Comparison of ENCODE assay signal across 13 cellular contexts in the genomic region with DNA sequence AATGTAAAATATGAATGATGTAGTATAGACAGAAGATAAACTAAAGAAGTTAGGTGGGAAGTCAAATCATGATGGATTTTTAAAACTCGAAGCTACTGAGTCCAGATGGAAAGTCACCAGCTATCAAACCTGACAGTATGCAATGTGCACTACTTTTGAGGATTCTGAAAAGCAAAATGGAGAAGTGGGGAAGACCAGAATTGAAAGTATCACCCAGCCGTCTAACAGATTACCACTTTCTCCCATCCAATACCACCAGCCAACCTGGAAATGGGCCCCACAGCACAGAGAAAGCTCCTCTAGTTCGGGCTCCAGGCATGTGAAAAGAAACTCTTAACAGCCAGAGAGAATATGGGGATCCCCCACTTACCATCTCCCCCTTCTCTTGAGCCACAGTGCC.
DNase-seq lines count a peak whose midpoint lies in the region; ATAC-seq and TF ChIP-seq lines count a peak whose summit lies in the region.
"Had no signal": no experiment of that assay in that cellular context is flagged by ENCODE, and none has a peak within 500 bp of the region (broad histone marks: within the 10 kb centered on the region; RNA-seq: fewer than 3 reads in every experiment).

No MANE protein-coding gene starts in this region.

- TF ChIP-seq CTCF in Loucy (conservative IDR thresholded peaks at IDR 0.05; ENCODE audit: low read length) = no peak
- TF ChIP-seq CTCF in GM13977 (IDR thresholded peaks at IDR 0.05; ENCODE audit: extremely low read depth, insufficient read depth, missing control alignments) = no peak

- ATAC-seq in activated naive CD4-positive, alpha-beta T cell treated with anti-CD3 and anti-CD28 coated beads, Interleukin-2, amount 50 U/mL, for 72 hours = no peak
- peak in 1 of 2 donors; percentile 42 for ATAC-seq in stimulated activated naive B cell treated with anti-CD40 and anti-IgM and Interleukin-4, amounts not matched to agents 10 μg/mL and 1 μg/mL and 100 μg/mL, for 72 hours (replicated peaks)
- no peak for ATAC-seq in GM18511 (IDR thresholded peaks at IDR 0.05; ENCODE audit: unreplicated experiment)
- ATAC-seq: gastrocnemius medialis, left colon had no signal

- peaks cover 64% of the 10 kb centered on the region for H3K4me1 Mint-ChIP-seq in activated naive CD4-positive, alpha-beta T cell treated with anti-CD3 and anti-CD28 coated beads, Interleukin-2, amount 50 U/mL, for 24 hours
- peaks cover 10 to 13% of the 10 kb centered on the region in 2 donors for H3K4me1 Mint-ChIP-seq in stimulated activated naive B cell treated with anti-CD40 and anti-IgM and Interleukin-4, amounts not matched to agents 10 μg/mL and 1 μg/mL and 100 μg/mL, for 72 hours

- peaks cover 4% of the 10 kb centered on the region for H3K4me1 ChIP-seq in Loucy (ENCODE audit: insufficient read depth, low read length, poor library complexity, severe bottlenecking)
- H3K4me1 ChIP-seq: gastrocnemius medialis had no signal

- peak overlapping the region; percentile 84 for H3K27ac Mint-ChIP-seq in activated naive CD4-positive, alpha-beta T cell treated with anti-CD3 and anti-CD28 coated beads, Interleukin-2, amount 50 U/mL, for 24 hours
- H3K27ac Mint-ChIP-seq in activated naive CD4-positive, alpha-beta T cell treated with anti-CD3 and anti-CD28 coated beads, Interleukin-2, amount 50 U/mL, for 72 hours = peak overlapping the region; percentile 66 to 67
- H3K27ac Mint-ChIP-seq in stimulated activated naive B cell treated with anti-CD40 and anti-IgM and Interleukin-4, amounts not matched to agents 10 μg/mL and 1 μg/mL and 100 μg/mL, for 72 hours = no peak overlapping the region

- no peaks in the 10 kb centered on the region for H3K36me3 Mint-ChIP-seq in activated naive CD4-positive, alpha-beta T cell treated with anti-CD3 and anti-CD28 coated beads, Interleukin-2, amount 50 U/mL, for 24 hours
- H3K36me3 Mint-ChIP-seq in activated naive CD4-positive, alpha-beta T cell treated with anti-CD3 and anti-CD28 coated beads, Interleukin-2, amount 50 U/mL, for 72 hours = no peaks in the 10 kb centered on the region
- no peaks in the 10 kb centered on the region for H3K36me3 Mint-ChIP-seq in stimulated activated naive B cell treated with anti-CD40 and anti-IgM and Interleukin-4, amounts not matched to agents 10 μg/mL and 1 μg/mL and 100 μg/mL, for 72 hours

- no peaks in the 10 kb centered on the region for H3K9me3 Mint-ChIP-seq in activated naive CD4-positive, alpha-beta T cell treated with anti-CD3 and anti-CD28 coated beads, Interleukin-2, amount 50 U/mL, for 24 hours
- peaks cover 0 to 1% of the 10 kb centered on the region in 2 donors for H3K9me3 Mint-ChIP-seq in activated naive CD4-positive, alpha-beta T cell treated with anti-CD3 and anti-CD28 coated beads, Interleukin-2, amount 50 U/mL, for 72 hours
- H3K9me3 Mint-ChIP-seq in stimulated activated naive B cell treated with anti-CD40 and anti-IgM and Interleukin-4, amounts not matched to agents 10 μg/mL and 1 μg/mL and 100 μg/mL, for 72 hours = no peaks in the 10 kb centered on the region

- no peak overlapping the region for H3K4me2 ChIP-seq in Loucy (ENCODE audit: low read depth, low read length, poor library complexity, severe bottlenecking)

- peak overlapping the region; percentile 67; the same call in 1 of the 2 replicates for H2AFZ ChIP-seq in Loucy (ENCODE audit: low read length)

- peak overlapping the region; percentile 76 for H3K4me3 Mint-ChIP-seq in activated naive CD4-positive, alpha-beta T cell treated with anti-CD3 and anti-CD28 coated beads, Interleukin-2, amount 50 U/mL, for 24 hours
- peak overlapping the region; percentile 5 to 18 for H3K4me3 Mint-ChIP-seq in stimulated activated naive B cell treated with anti-CD40 and anti-IgM and Interleukin-4, amounts not matched to agents 10 μg/mL and 1 μg/mL and 100 μg/mL, for 72 hours

- no peak overlapping the region for H3K4me3 ChIP-seq in Loucy (ENCODE audit: low read length, poor library complexity, severe bottlenecking)
- H3K4me3 ChIP-seq: gastrocnemius medialis had no signal

- no peaks in the 10 kb centered on the region for H3K79me2 ChIP-seq in Loucy (ENCODE audit: insufficient read depth, low read length)

- no peaks in the 10 kb centered on the region for H4K20me1 ChIP-seq in Loucy (ENCODE audit: insufficient read depth, low read length, poor library complexity, severe bottlenecking)

- no peaks in the 10 kb centered on the region for H3K9me2 ChIP-seq in Loucy (replicated peaks; ENCODE audit: low read depth, low read length)

- H3K9me3 ChIP-seq in Loucy (ENCODE audit: insufficient read depth, low read depth, low read length) = no peaks in the 10 kb centered on the region
- H3K9me3 ChIP-seq: gastrocnemius medialis had no signal

- no peaks in the 10 kb centered on the region for H3K27me3 Mint-ChIP-seq in activated naive CD4-positive, alpha-beta T cell treated with anti-CD3 and anti-CD28 coated beads, Interleukin-2, amount 50 U/mL, for 24 hours
- peaks cover 10% of the 10 kb centered on the region in 2 donors for H3K27me3 Mint-ChIP-seq in stimulated activated naive B cell treated with anti-CD40 and anti-IgM and Interleukin-4, amounts not matched to agents 10 μg/mL and 1 μg/mL and 100 μg/mL, for 72 hours

- no peak overlapping the region for H3K9ac ChIP-seq in Loucy (ENCODE audit: low read depth, low read length, poor library complexity, severe bottlenecking)

- no peak for DNase-seq in activated naive CD4-positive, alpha-beta T cell treated with anti-CD3 and anti-CD28 coated beads, Interleukin-2, amount 50 U/mL, for 16 hours
- DNase-seq in activated naive CD4-positive, alpha-beta T cell treated with anti-CD3 and anti-CD28 coated beads, Interleukin-2, amount 50 U/mL, for 72 hours (ENCODE audit: low spot score in 2 of 2) = no peak
- no peak for DNase-seq in stimulated activated naive B cell treated with anti-CD40 and anti-IgM and Interleukin-4, amounts not matched to agents 10 μg/mL and 1 μg/mL and 100 μg/mL, for 72 hours
- DNase-seq in NCI-H1092 (lab: John Stamatoyannopoulos, UW) = no peak
- no peak for DNase-seq in GM13977 (ENCODE audit: low spot score)
- DNase-seq: gastrocnemius medialis; left colon; NCI-H146; NCI-H82; stimulated activated CD4-positive, alpha-beta T cell treated with anti-CD3 and anti-CD28 coated beads, Interleukin-2, amount 100 ng/mL, for 48 hours had no signal

- in situ Hi-C loops in GM13977 (cut with MboI; ENCODE audit: low pct_unique_long_range_greater_than_20kb, low sequenced_read_pairs, unreplicated experiment) = no loop called here

- H3K27me3 ChIP-seq in Loucy (ENCODE audit: insufficient read depth, low read length, poor library complexity, severe bottlenecking) = no peaks in the 10 kb centered on the region
- H3K27me3 ChIP-seq: gastrocnemius medialis had no signal

- H3K36me3 ChIP-seq in Loucy (ENCODE audit: insufficient read depth, low read length) = no peaks in the 10 kb centered on the region
- H3K36me3 ChIP-seq: gastrocnemius medialis had no signal

- no peaks in the 10 kb centered on the region for H3F3A ChIP-seq in Loucy (ENCODE audit: low read depth)
